ENCODE assay signal across 1 cellular context in genomic region chr17:79931517-79932309, GRCh38.
TF ChIP-seq lines count a peak whose summit lies in the region.

No MANE protein-coding gene starts in this region.

TF ChIP-seq in HepG2, 621 proteins besides CTCF, POLR2A, EP300 and RAD21 (continued from another document and continues in another):
- peak; percentile 65; the same call in 1 of the 2 replicates for TF ChIP-seq MXD1 (CRISPR knock-in tag; IDR thresholded peaks at IDR 0.05)
- no peak for TF ChIP-seq SMAD3 (CRISPR knock-in tag; IDR thresholded peaks at IDR 0.05)
- 0 out of 2 replicates have a peak, but pooled peaks have one; percentile 76 for TF ChIP-seq PRDM10 (CRISPR knock-in tag; IDR thresholded peaks at IDR 0.05; ENCODE audit: low read depth)
- TF ChIP-seq ZNF770 (CRISPR knock-in tag; IDR thresholded peaks at IDR 0.05) = no peak
- TF ChIP-seq MTA3 (CRISPR knock-in tag; IDR thresholded peaks at IDR 0.05) = no peak
- TF ChIP-seq SKI (IDR thresholded peaks at IDR 0.05; ENCODE audit: partially characterized antibody) = no peak
- no peak for TF ChIP-seq ZNF326 (CRISPR knock-in tag; IDR thresholded peaks at IDR 0.05; ENCODE audit: borderline replicate concordance)
- TF ChIP-seq ZBTB4 (CRISPR knock-in tag; IDR thresholded peaks at IDR 0.05; ENCODE audit: borderline replicate concordance) = no peak
- no peak for TF ChIP-seq RBAK (CRISPR knock-in tag; IDR thresholded peaks at IDR 0.05)
- 0 out of 2 replicates have a peak, but pooled peaks have one; percentile 9 for TF ChIP-seq ZNF629 (CRISPR knock-in tag; conservative IDR thresholded peaks at IDR 0.05)
- no peak for TF ChIP-seq FOXK1 (CRISPR knock-in tag; IDR thresholded peaks at IDR 0.05; ENCODE audit: borderline replicate concordance, low read depth)
- TF ChIP-seq RFX3 (CRISPR knock-in tag; IDR thresholded peaks at IDR 0.05) = no peak
- TF ChIP-seq ZNF136 (CRISPR knock-in tag; IDR thresholded peaks at IDR 0.05; ENCODE audit: low read depth) = no peak
- no peak for TF ChIP-seq U2AF1 (optimal IDR thresholded peaks at IDR 0.05; ENCODE audit: low read depth, low read length)
- TF ChIP-seq ZBED4 (CRISPR knock-in tag; IDR thresholded peaks at IDR 0.05; ENCODE audit: borderline replicate concordance) = no peak
- peak; percentile 85 for TF ChIP-seq HIC2 (CRISPR knock-in tag; IDR thresholded peaks at IDR 0.05; ENCODE audit: low read depth)
- no peak for TF ChIP-seq HCFC1 (IDR thresholded peaks at IDR 0.05; ENCODE audit: low read depth, low read length)
- TF ChIP-seq ZNF296 (CRISPR knock-in tag; conservative IDR thresholded peaks at IDR 0.05) = no peak
- TF ChIP-seq ZFX (CRISPR knock-in tag; IDR thresholded peaks at IDR 0.05; ENCODE audit: low read depth) = peak; percentile 52
- TF ChIP-seq TEAD2 (CRISPR knock-in tag; IDR thresholded peaks at IDR 0.05) = no peak
- no peak for TF ChIP-seq TSC22D2 (CRISPR knock-in tag; IDR thresholded peaks at IDR 0.05; ENCODE audit: borderline replicate concordance)
- no peak for TF ChIP-seq ZNF563 (CRISPR knock-in tag; IDR thresholded peaks at IDR 0.05)
- TF ChIP-seq TP53 (CRISPR knock-in tag; conservative IDR thresholded peaks at IDR 0.05) = no peak
- no peak for TF ChIP-seq RNF2 (conservative IDR thresholded peaks at IDR 0.05; ENCODE audit: low read depth)
- TF ChIP-seq HHEX (CRISPR knock-in tag; IDR thresholded peaks at IDR 0.05) = no peak
- no peak for TF ChIP-seq ZNF605 (CRISPR knock-in tag; IDR thresholded peaks at IDR 0.05)
- TF ChIP-seq ZNF781 (CRISPR knock-in tag; IDR thresholded peaks at IDR 0.05; ENCODE audit: borderline replicate concordance, not compliant biosample characterization) = no peak
- no peak for TF ChIP-seq KDM1A (CRISPR knock-in tag; IDR thresholded peaks at IDR 0.05)
- TF ChIP-seq ZNF652 (CRISPR knock-in tag; IDR thresholded peaks at IDR 0.05; ENCODE audit: borderline replicate concordance, low read depth) = no peak
- TF ChIP-seq DBP (CRISPR knock-in tag; IDR thresholded peaks at IDR 0.05; ENCODE audit: not compliant biosample characterization) = no peak
- no peak for TF ChIP-seq SMC3 (IDR thresholded peaks at IDR 0.05; ENCODE audit: low read length)
- TF ChIP-seq XRCC5 (optimal IDR thresholded peaks at IDR 0.05; ENCODE audit: low read length) = peak; percentile 57
- TF ChIP-seq IKZF4 (CRISPR knock-in tag; IDR thresholded peaks at IDR 0.05; ENCODE audit: borderline replicate concordance, low read depth, not compliant biosample characterization) = no peak
- no peak; the same call in 1 of the 2 replicates for TF ChIP-seq ZNF839 (CRISPR knock-in tag; IDR thresholded peaks at IDR 0.05; ENCODE audit: borderline replicate concordance)
- no peak for TF ChIP-seq E2F2 (CRISPR knock-in tag; IDR thresholded peaks at IDR 0.05; ENCODE audit: borderline replicate concordance)
- TF ChIP-seq SP2 (CRISPR knock-in tag; IDR thresholded peaks at IDR 0.05) = no peak
- no peak for TF ChIP-seq ZFP36L2 (CRISPR knock-in tag; IDR thresholded peaks at IDR 0.05)
- TF ChIP-seq ADNP (CRISPR knock-in tag; IDR thresholded peaks at IDR 0.05) = no peak
- TF ChIP-seq AKAP8 (CRISPR knock-in tag; IDR thresholded peaks at IDR 0.05) = 0 out of 2 replicates have a peak, but pooled peaks have one; percentile 31
- no peak for TF ChIP-seq ZNF672 (CRISPR knock-in tag; IDR thresholded peaks at IDR 0.05)
- no peak for TF ChIP-seq CCAR2 (optimal IDR thresholded peaks at IDR 0.05; ENCODE audit: low read depth, low read length)
- no peak for TF ChIP-seq ZNF670 (CRISPR knock-in tag; IDR thresholded peaks at IDR 0.05; ENCODE audit: borderline replicate concordance)
- TF ChIP-seq MAFF (IDR thresholded peaks at IDR 0.05; ENCODE audit: low read depth, low read length) = no peak
- TF ChIP-seq IKZF1 (IDR thresholded peaks at IDR 0.05) = no peak
- no peak for TF ChIP-seq CBX2 (IDR thresholded peaks at IDR 0.05; ENCODE audit: low read depth, low read length)
- TF ChIP-seq CBX2 (CRISPR knock-in tag; IDR thresholded peaks at IDR 0.05; ENCODE audit: low read depth) = no peak
- TF ChIP-seq ZKSCAN8 (CRISPR knock-in tag; IDR thresholded peaks at IDR 0.05; ENCODE audit: borderline replicate concordance) = 0 out of 2 replicates have a peak, but pooled peaks have one; percentile 24
- TF ChIP-seq ZNF441 (CRISPR knock-in tag; IDR thresholded peaks at IDR 0.05; ENCODE audit: borderline replicate concordance) = no peak
- TF ChIP-seq SOX5 (CRISPR knock-in tag; IDR thresholded peaks at IDR 0.05; ENCODE audit: borderline replicate concordance) = peak; percentile 78; the same call in 1 of the 2 replicates
